Comparison of ENCODE assay signal across 14 cellular contexts in the genomic region with DNA sequence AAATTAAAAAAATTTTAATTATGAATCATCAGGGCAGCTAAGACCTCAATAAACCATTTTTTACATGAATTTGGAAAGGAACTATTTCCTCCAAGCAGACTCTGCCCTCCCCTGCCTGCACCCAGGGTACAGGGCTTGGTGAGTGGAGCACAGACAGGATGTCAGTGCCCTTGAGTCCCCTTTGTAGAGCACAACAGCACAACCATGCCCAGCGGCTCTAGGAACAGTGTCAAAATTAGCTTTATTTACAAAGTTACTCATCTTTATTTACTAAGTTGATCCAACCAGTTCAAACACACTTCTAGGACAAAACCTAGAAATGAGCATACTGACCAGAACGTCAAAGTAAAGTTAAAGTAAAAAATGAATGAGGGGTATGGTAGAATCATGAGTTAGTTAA.
"Had no signal": no experiment of that assay in that cellular context is flagged by ENCODE, and none has a peak within 500 bp of the region (broad histone marks: within the 10 kb centered on the region; RNA-seq: fewer than 3 reads in every experiment).

No MANE protein-coding gene starts in this region.

- ATAC-seq: gastroesophageal sphincter; mucosa of descending colon; naive thymus-derived CD8-positive, alpha-beta T cell; pancreas; stimulated activated naive CD8-positive, alpha-beta T cell treated with anti-CD3 and anti-CD28 coated beads, Interleukin-15, amount 100 ng/mL, for 72 hours had no signal

- H3K9me3 ChIP-seq: gastroesophageal sphincter, mucosa of descending colon, pancreas, sigmoid colon, spleen, upper lobe of left lung had no signal

- H3K36me3 ChIP-seq: gastroesophageal sphincter, pancreas, sigmoid colon, spleen, upper lobe of left lung had no signal

- H3K4me1 ChIP-seq: sigmoid colon, spleen had no signal

- H3K4me3 ChIP-seq: gastroesophageal sphincter, mucosa of descending colon, pancreas, sigmoid colon, spleen, upper lobe of left lung had no signal

- DNase-seq: activated CD4-positive, CD25-positive, alpha-beta regulatory T cell treated with anti-CD3 and anti-CD28 coated beads, Interleukin-2, amount 50 U/mL, for 72 hours; activated naive CD4-positive, alpha-beta T cell treated with Interleukin-2 at 50 U/mL for 16 hours; anterior cingulate cortex; effector memory CD4-positive, alpha-beta T cell; islet precursor cell; mucosa of descending colon; naive thymus-derived CD8-positive, alpha-beta T cell; pancreas; sigmoid colon; spleen; stimulated activated naive CD8-positive, alpha-beta T cell treated with anti-CD3 and anti-CD28 coated beads, Interleukin-15, amount 100 ng/mL, for 72 hours; T1000; upper lobe of left lung had no signal

- H3K27me3 ChIP-seq: gastroesophageal sphincter, sigmoid colon, spleen, upper lobe of left lung had no signal

- H3K27ac ChIP-seq: gastroesophageal sphincter, pancreas, sigmoid colon, spleen, upper lobe of left lung had no signal
